Comparison of ENCODE assay signal across 8 cellular contexts in genomic region chr15:74099963-74100733, GRCh38. TPM values are rescaled to one million over a fixed set of nuclear protein-coding genes. Genes with fewer than 3 reads are reported as not detected.
A peak's percentile ranks its signal among the peaks of the same experiment; 100 is the strongest.
DNase-seq lines count a peak whose midpoint lies in the region; ATAC-seq, FAIRE-seq and TF ChIP-seq lines count a peak whose summit lies in the region.
"Not testable (repeated sequence)": the region's sequence is repeated elsewhere in the genome, so short reads cannot be mapped to it uniquely, and the experiment has no call there.

No MANE protein-coding gene starts in this region.

- not testable (repeated sequence) for H3K79me2 ChIP-seq in PC-9 (ENCODE audit: low read depth); HepG2 (ENCODE audit: insufficient read depth, low read length)

- in situ Hi-C loops in HepG2 (cut with HindIII; ENCODE audit: extremely low pct_ligation_motif_present, low pct_unique_long_range_greater_than_20kb) = not testable (repeated sequence)

- WGBS in HepG2 (ENCODE audit: low lambda C conversion rate) = no CpG with 5 or more reads among the region's 45 CpGs

- not testable (repeated sequence) for H3K9me3 ChIP-seq in PC-9 (ENCODE audit: insufficient read depth, low read depth); HepG2 (ENCODE audit: low read length)

- not testable (repeated sequence) for H3K27ac ChIP-seq in PC-9; HepG2 (ENCODE audit: extremely low read length, insufficient read depth, low read length)
- H3K27ac ChIP-seq in skin epidermis = peak overlapping the region in 7 of 21 experiments; percentile 34 to 73 (median 62)

- not testable (repeated sequence) for H3K4me1 ChIP-seq in PC-9 (replicated peaks; ENCODE audit: insufficient read depth); HepG2 (ENCODE audit: insufficient read depth, low read length)

- intact Hi-C loops in PC-9 (cut with micrococcal nuclease; ENCODE audit: unreplicated experiment); HepG2 (cut with micrococcal nuclease; ENCODE audit: unreplicated experiment): not testable (repeated sequence)

- not testable (repeated sequence) for H4K20me1 ChIP-seq in PC-9 (ENCODE audit: insufficient read depth); HepG2 (ENCODE audit: insufficient read depth, low read length)

- BruUV-seq in PC-9 (replicated peaks; lab: Mats Ljungman, UMichigan) = TSS peak; percentile 97
- not testable (repeated sequence) for BruUV-seq in HepG2 (replicated peaks; lab: Mats Ljungman, UMichigan)

- POLR2A ChIA-PET in PC-9 (lab: Charles Lee; ENCODE audit: unreplicated experiment) = interaction anchor here (0.6 kb wide), 1 partner anchor 1463 kb away, joined by 4 read pairs; no protein-coding TSS in a partner anchor
- POLR2A ChIA-PET in HepG2 (lab: Yijun Ruan, JAX) = not testable (repeated sequence)

- H3F3A ChIP-seq in PC-9 (ENCODE audit: insufficient read depth, low read depth) = not testable (repeated sequence)

- ATAC-seq in GM18502 (IDR thresholded peaks at IDR 0.05; ENCODE audit: poor library complexity, unreplicated experiment) = peak; percentile 84
- ATAC-seq in HG02852 (IDR thresholded peaks at IDR 0.05; ENCODE audit: unreplicated experiment) = peak; percentile 92
- ATAC-seq in HepG2 = peak; percentile 74

- H3K27me3 ChIP-seq in PC-9 (ENCODE audit: insufficient read depth, low read depth); HepG2 (ENCODE audit: control insufficient read depth in 1 of 2, insufficient read depth in 2 of 2, low read length in 2 of 2): not testable (repeated sequence)

- H3K36me3 ChIP-seq in PC-9 (ENCODE audit: low read depth); HepG2 (replicated peaks in 1 of 2; ENCODE audit: control insufficient read depth in 1 of 2, insufficient read depth in 2 of 2, low read length in 2 of 2): not testable (repeated sequence)

- FAIRE-seq in HepG2 (lab: Jason Lieb, UNC) = not testable (repeated sequence)

- not testable (repeated sequence) for TF ChIP-seq EP300 in HepG2 (IDR thresholded peaks at IDR 0.05; ENCODE audit: low read depth in 2 of 2, low read length in 2 of 2); HepG2 (CRISPR knock-in tag; IDR thresholded peaks at IDR 0.05; ENCODE audit: borderline replicate concordance)

- H2AFZ ChIP-seq in PC-9 = peak overlapping the region; percentile 85
- H2AFZ ChIP-seq in HepG2 (ENCODE audit: low read length) = not testable (repeated sequence)

- H3K4me3 ChIP-seq in PC-9 = peak overlapping the region; percentile 55
- peak overlapping the region; percentile 47 for H3K4me3 ChIP-seq in epithelial cell of esophagus (ENCODE audit: low read length)
- peak overlapping the region in 2 of 3 experiments; percentile 34 to 43; a peak in 2 of 6 replicates for H3K4me3 ChIP-seq in HepG2 (replicated peaks in 1 of 3; ENCODE audit: insufficient read depth in 1 of 3, low read depth in 2 of 3, low read length in 3 of 3)
- H3K4me3 ChIP-seq in skin epidermis = peak overlapping the region; percentile 11 to 37 (median 32)

- H3K9me2 ChIP-seq in PC-9 (ENCODE audit: insufficient read depth) = not testable (repeated sequence)

- not testable (repeated sequence) for TF ChIP-seq CTCF in PC-9 (conservative IDR thresholded peaks at IDR 0.05); epithelial cell of esophagus (IDR thresholded peaks at IDR 0.05; ENCODE audit: insufficient read depth, low read depth, low read length, missing control alignments); HepG2 (CRISPR knock-in tag; IDR thresholded peaks at IDR 0.05)

- H3K4me2 ChIP-seq in PC-9 (peak overlapping the region; percentile 71), HepG2 (ENCODE audit: low read depth, low read length) (peak overlapping the region; percentile 42; the same call in 1 of the 2 replicates)

- H3K9ac ChIP-seq in HepG2 (ENCODE audit: insufficient read depth, low read depth, low read length) = not testable (repeated sequence)

- peak; percentile 69 to 88 for DNase-seq in PC-9
- DNase-seq in activated T-helper 1 cell treated with Interleukin-2 at 50 U/mL for 16 hours (ENCODE audit: low read depth) = peak; percentile 39
- DNase-seq in epithelial cell of esophagus (ENCODE audit: low read depth) = peak; percentile 75
- DNase-seq in HepG2 (ENCODE audit: low spot score) = peak; percentile 75
- DNase-seq in ureter (ENCODE audit: low spot score) = peak; percentile 93

- CTCF ChIA-PET in PC-9 (lab: Charles Lee); HepG2 (lab: Yijun Ruan, JAX; ENCODE audit: low intra/inter-chr PET ratio, low total read pairs): not testable (repeated sequence)

- not testable (repeated sequence) for TF ChIP-seq POLR2A in HepG2 (IDR thresholded peaks at IDR 0.05; ENCODE audit: insufficient read depth in 1 of 2, low read depth in 2 of 2, low read length in 2 of 2)

- TF ChIP-seq RAD21 in HepG2 (CRISPR knock-in tag; IDR thresholded peaks at IDR 0.05) = not testable (repeated sequence)

TF ChIP-seq in HepG2, 621 proteins besides CTCF, POLR2A, EP300 and RAD21 (continues in another document):
- TF ChIP-seq KAT8 (CRISPR knock-in tag; IDR thresholded peaks at IDR 0.05) = peak; percentile 94
- peak; percentile 42; the same call in 1 of the 2 replicates for TF ChIP-seq ERF (CRISPR knock-in tag; IDR thresholded peaks at IDR 0.05)
- TF ChIP-seq RXRB (CRISPR knock-in tag; IDR thresholded peaks at IDR 0.05; ENCODE audit: borderline replicate concordance) = 0 out of 2 replicates have a peak, but pooled peaks have one; percentile 36
- 0 out of 2 replicates have a peak, but pooled peaks have one; percentile 28 for TF ChIP-seq ZNF343 (CRISPR knock-in tag; IDR thresholded peaks at IDR 0.05)
- TF ChIP-seq ELF3 (CRISPR knock-in tag; IDR thresholded peaks at IDR 0.05) = 0 out of 2 replicates have a peak, but pooled peaks have one; percentile 39

RNA-seq across cellular contexts. Expression of gene GOLGA6A, which starts 17.8 kb away (rescaled TPM):
- total RNA-seq in PC-9 (2021) (1.2 TPM in 1 of 2 replicates, not detected in the other), HepG2 (2016; rRNA removed; fragmentation: Illumina TruSeq; extraction: Trizol) (0.04 TPM in 1 of 2 replicates, not detected in the other), ureter (not detected)
- total RNA-seq in HepG2 (2016; cell fraction: cytosol; rRNA removed; fragmentation: Illumina TruSeq; extraction: Trizol; ENCODE audit: low read depth) = not detected in 2 replicates
- not detected in 2 replicates for total RNA-seq in HepG2 (2016; cell fraction: insoluble cytoplasmic fraction; rRNA removed; fragmentation: Illumina TruSeq; extraction: Trizol)
- total RNA-seq in HepG2 (2016; cell fraction: membrane; rRNA removed; fragmentation: Illumina TruSeq; extraction: Trizol) = not detected in 2 replicates
- total RNA-seq in HepG2 (2016; cell fraction: nucleus; rRNA removed; fragmentation: Illumina TruSeq; extraction: Trizol) = not detected in 2 replicates
- polyA plus RNA-seq in HepG2 (2011; rRNA removed) = 0.22 TPM in 1 of 2 replicates, not detected in the other
- polyA plus RNA-seq in HepG2 (2011; cell fraction: cytosol; rRNA removed) = 0.03 TPM in 1 of 2 replicates, not detected in the other
- 0.14 and 0.63 TPM in 2 replicates for polyA plus RNA-seq in HepG2 (2011; cell fraction: nucleus; rRNA removed)
- 0.11 and 0.31 TPM in 2 replicates for polyA plus RNA-seq in HepG2 (2012)
- polyA plus RNA-seq in HepG2 (2016; cell fraction: cytosol; fragmentation: Illumina TruSeq; extraction: Trizol; ENCODE audit: low read depth) = not detected in 2 replicates
- polyA plus RNA-seq in HepG2 (2016; cell fraction: insoluble cytoplasmic fraction; fragmentation: Illumina TruSeq; extraction: Trizol; ENCODE audit: low read depth) = not detected in 2 replicates
- not detected in 2 replicates for polyA plus RNA-seq in HepG2 (2016; cell fraction: membrane; fragmentation: Illumina TruSeq; extraction: Trizol; ENCODE audit: low read depth)
- polyA plus RNA-seq in HepG2 (2016; cell fraction: nucleus; fragmentation: Illumina TruSeq; extraction: Trizol; ENCODE audit: insufficient read depth, low read depth) = not detected in 2 replicates
- not detected in 2 replicates for polyA minus RNA-seq in HepG2 (2011; rRNA and poly(A)+ RNA removed; ENCODE audit: low replicate concordance)
- polyA minus RNA-seq in HepG2 (2011; cell fraction: cytosol; rRNA and poly(A)+ RNA removed) = not detected in 2 replicates
- polyA minus RNA-seq in HepG2 (2011; cell fraction: nucleus; rRNA and poly(A)+ RNA removed) = not detected in 2 replicates

RNA-seq across cellular contexts. Expression of gene ISLR2, which starts 30.2 kb away (rescaled TPM):
- total RNA-seq in PC-9 (2021) (0.15 and 0.25 TPM in 2 replicates), HepG2 (2016; rRNA removed; fragmentation: Illumina TruSeq; extraction: Trizol) (not detected in 2 replicates), ureter (0.21 TPM)
- not detected in 2 replicates for total RNA-seq in HepG2 (2016; cell fraction: cytosol; rRNA removed; fragmentation: Illumina TruSeq; extraction: Trizol; ENCODE audit: low read depth)
- not detected in 2 replicates for total RNA-seq in HepG2 (2016; cell fraction: insoluble cytoplasmic fraction; rRNA removed; fragmentation: Illumina TruSeq; extraction: Trizol)
- total RNA-seq in HepG2 (2016; cell fraction: membrane; rRNA removed; fragmentation: Illumina TruSeq; extraction: Trizol) = not detected in 2 replicates
- total RNA-seq in HepG2 (2016; cell fraction: nucleus; rRNA removed; fragmentation: Illumina TruSeq; extraction: Trizol) = not detected in 2 replicates
- not detected in 2 replicates for polyA plus RNA-seq in HepG2 (2011; rRNA removed)
- not detected in 2 replicates for polyA plus RNA-seq in HepG2 (2011; cell fraction: cytosol; rRNA removed)
- not detected in 2 replicates for polyA plus RNA-seq in HepG2 (2011; cell fraction: nucleus; rRNA removed)
- polyA plus RNA-seq in HepG2 (2012) = not detected in 2 replicates
- polyA plus RNA-seq in HepG2 (2016; cell fraction: cytosol; fragmentation: Illumina TruSeq; extraction: Trizol; ENCODE audit: low read depth) = not detected in 2 replicates
- polyA plus RNA-seq in HepG2 (2016; cell fraction: insoluble cytoplasmic fraction; fragmentation: Illumina TruSeq; extraction: Trizol; ENCODE audit: low read depth) = not detected in 2 replicates
- not detected in 2 replicates for polyA plus RNA-seq in HepG2 (2016; cell fraction: membrane; fragmentation: Illumina TruSeq; extraction: Trizol; ENCODE audit: low read depth)
- not detected in 2 replicates for polyA plus RNA-seq in HepG2 (2016; cell fraction: nucleus; fragmentation: Illumina TruSeq; extraction: Trizol; ENCODE audit: insufficient read depth, low read depth)
- not detected in 2 replicates for polyA minus RNA-seq in HepG2 (2011; rRNA and poly(A)+ RNA removed; ENCODE audit: low replicate concordance)
- polyA minus RNA-seq in HepG2 (2011; cell fraction: cytosol; rRNA and poly(A)+ RNA removed) = not detected in 2 replicates
- not detected in 2 replicates for polyA minus RNA-seq in HepG2 (2011; cell fraction: nucleus; rRNA and poly(A)+ RNA removed)

Comparison
In these comparisons a context has a peak if more than half of its experiments do, and no peak if none do; other contexts are left out.
1. DNase-seq: peak in every context shown above with its lines; median percentile 93 in ureter; 78 in PC-9; 75 in epithelial cell of esophagus; 75 in HepG2; 39 in activated T-helper 1 cell treated with Interleukin-2 at 50 U/mL for 16 hours.